ENCODE assay signal across 16 cellular contexts in the genomic region with DNA sequence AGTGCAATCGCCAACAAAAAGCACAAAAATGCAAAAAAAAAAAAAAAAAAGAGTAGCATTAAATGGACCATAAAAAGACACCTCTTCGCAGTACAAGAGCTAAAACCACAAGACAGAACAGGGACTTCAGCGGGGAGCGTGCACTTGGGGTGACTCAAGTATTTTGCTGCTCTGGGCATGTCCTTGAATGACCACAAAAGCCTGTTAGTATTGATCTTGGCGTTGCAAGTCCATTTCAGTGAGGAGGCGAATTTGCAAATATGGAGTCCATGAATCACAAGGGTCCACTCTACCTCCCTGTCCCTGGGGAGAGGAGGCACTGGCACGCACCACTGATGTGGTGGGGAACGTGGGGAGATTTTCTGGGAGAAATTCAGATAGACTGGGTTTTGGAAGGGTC.
DNase-seq lines count a peak whose midpoint lies in the region; ATAC-seq, FAIRE-seq and TF ChIP-seq lines count a peak whose summit lies in the region.
"Had no signal": no experiment of that assay in that cellular context is flagged by ENCODE, and none has a peak within 500 bp of the region (broad histone marks: within the 10 kb centered on the region; RNA-seq: fewer than 3 reads in every experiment).

No MANE protein-coding gene starts in this region.

- no peak overlapping the region for H3K27ac Mint-ChIP-seq in CD4-positive, alpha-beta T cell
- H3K27ac Mint-ChIP-seq: activated naive CD4-positive, alpha-beta T cell treated with anti-CD3 and anti-CD28 coated beads for 36 hours had no signal

- peaks cover 48% of the 10 kb centered on the region for H3K27me3 Mint-ChIP-seq in CD4-positive, alpha-beta T cell

- no peak overlapping the region for H3K9ac ChIP-seq in Karpas-422 (ENCODE audit: low read length)

- no peaks in the 10 kb centered on the region for H4K20me1 ChIP-seq in Karpas-422 (ENCODE audit: insufficient read depth, low read depth, low read length)

- H3K9me3 ChIP-seq in CD4-positive, alpha-beta T cell (ENCODE audit: control insufficient read depth, low read length), result no peaks in the 10 kb centered on the region
- H3K9me3 ChIP-seq in Karpas-422 (ENCODE audit: low read length), result no peaks in the 10 kb centered on the region
- H3K9me3 ChIP-seq: ovary had no signal

- no peak for TF ChIP-seq CTCF in epithelial cell of proximal tubule (conservative IDR thresholded peaks at IDR 0.05; ENCODE audit: low read depth, low read length)
- TF ChIP-seq CTCF in CD4-positive, alpha-beta T cell (IDR thresholded peaks at IDR 0.05), result no peak

- ATAC-seq in CD4-positive, alpha-beta T cell (ENCODE audit: poor library complexity), result no peak
- ATAC-seq: left lobe of liver; SK-N-SH treated with all-trans-retinoic acid at 6 μM for 48 hours; stimulated activated naive CD8-positive, alpha-beta T cell treated with anti-CD3 and anti-CD28 coated beads, Interleukin-15, Interleukin-2, amounts not matched to agents 100 U/mL and 50 U/mL, for 24 hours had no signal

- H3K4me2 ChIP-seq in Karpas-422 (ENCODE audit: low read depth, low read length, poor library complexity, severe bottlenecking), result no peak overlapping the region

- no peaks in the 10 kb centered on the region for H3K36me3 Mint-ChIP-seq in CD4-positive, alpha-beta T cell (ENCODE audit: low read depth)

- H3K9me3 Mint-ChIP-seq in CD4-positive, alpha-beta T cell, result no peaks in the 10 kb centered on the region
- H3K9me3 Mint-ChIP-seq: activated naive CD4-positive, alpha-beta T cell treated with anti-CD3 and anti-CD28 coated beads for 36 hours had no signal

- H3K79me2 ChIP-seq in Karpas-422 (ENCODE audit: low read length), result no peaks in the 10 kb centered on the region

- peaks cover 13% of the 10 kb centered on the region for H3K4me1 Mint-ChIP-seq in CD4-positive, alpha-beta T cell (ENCODE audit: low read depth)

- peaks cover 6% of the 10 kb centered on the region for H3K27me3 ChIP-seq in CD4-positive, alpha-beta T cell (ENCODE audit: control insufficient read depth, insufficient read depth, low read length)
- H3K27me3 ChIP-seq in Karpas-422 (ENCODE audit: low read length), result no peaks in the 10 kb centered on the region
- H3K27me3 ChIP-seq: ovary had no signal

- peak; percentile 88 for FAIRE-seq in RCC 7860 (lab: Jason Lieb, UNC)

- no peak overlapping the region for H3K4me3 Mint-ChIP-seq in CD4-positive, alpha-beta T cell
- H3K4me3 Mint-ChIP-seq: activated naive CD4-positive, alpha-beta T cell treated with anti-CD3 and anti-CD28 coated beads for 36 hours had no signal

- POLR2A ChIA-PET in CD4-positive, alpha-beta T cell (lab: Charles Lee), result no interaction called here
- POLR2A ChIA-PET in HEK293T (lab: Yijun Ruan, JAX), result interaction anchor here (1.0 kb wide), 1 partner anchor 157 kb away, joined by 4 read pairs; the partner anchor contains the start of gene KATNB1

- no peak overlapping the region for H3K4me3 ChIP-seq in epithelial cell of proximal tubule (ENCODE audit: low read depth, low read length)
- no peak overlapping the region for H3K4me3 ChIP-seq in Karpas-422 (ENCODE audit: low read length)
- H3K4me3 ChIP-seq: ovary had no signal

- H3K9me2 ChIP-seq in Karpas-422 (replicated peaks; ENCODE audit: insufficient read depth, low read length), result no peaks in the 10 kb centered on the region

- intact Hi-C loops in CD4-positive, alpha-beta T cell (cut with DNase I, micrococcal nuclease), result no loop called here

- H3K36me3 ChIP-seq in Karpas-422 (ENCODE audit: insufficient read depth, low read length), result no peaks in the 10 kb centered on the region
- H3K36me3 ChIP-seq: ovary had no signal

- peaks cover 5% of the 10 kb centered on the region for H3K4me1 ChIP-seq in Karpas-422 (ENCODE audit: low read length)

- DNase-seq in Daoy (ENCODE audit: low read depth) (peak; percentile 90), RCC 7860 (ENCODE audit: low spot score) (peak; percentile 86), epithelial cell of proximal tubule (ENCODE audit: low read depth) (peak; percentile 83), renal cortical epithelial cell (ENCODE audit: low read depth) (peak; percentile 94), Karpas-422 (no peak), HEK293T (ENCODE audit: extremely low spot score) (no peak)
- DNase-seq in CD4-positive, alpha-beta T cell, result no peak
- no peak for DNase-seq in activated CD4-positive, CD25-positive, alpha-beta regulatory T cell (lab: John Stamatoyannopoulos, UW)
- DNase-seq: activated CD4-positive, alpha-beta T cell treated with anti-CD3 and anti-CD28 coated beads, Interleukin-2, amount 50 U/mL, for 1 hour; NCI-H1048; NCI-H774; ovary; stimulated activated naive CD8-positive, alpha-beta T cell treated with anti-CD3 and anti-CD28 coated beads, Interleukin-15, Interleukin-2, amounts not matched to agents 100 U/mL and 50 U/mL, for 24 hours had no signal

- H2AFZ ChIP-seq in Karpas-422 (ENCODE audit: low read length), result no peak overlapping the region

- CTCF ChIA-PET in CD4-positive, alpha-beta T cell (lab: Charles Lee), result no interaction called here
- CTCF ChIA-PET in HEK293T (lab: Yijun Ruan, JAX), result interaction anchor here (0.6 kb wide), 1 partner anchor 433 kb away, joined by 3 read pairs; no protein-coding TSS in a partner anchor

- H3K27ac ChIP-seq in CD4-positive, alpha-beta T cell (ENCODE audit: low read depth, low read length), result no peak overlapping the region
- H3K27ac ChIP-seq in Karpas-422 (ENCODE audit: low read length), result no peak overlapping the region
- H3K27ac ChIP-seq: ovary had no signal

TF ChIP-seq in HEK293T, 16 proteins besides CTCF, POLR2A, EP300 and RAD21:
- TF ChIP-seq ZNF384 (IDR thresholded peaks at IDR 0.05) (no peak), LEF1 (IDR thresholded peaks at IDR 0.05; ENCODE audit: borderline replicate concordance) (no peak), FOXM1 (IDR thresholded peaks at IDR 0.05; ENCODE audit: borderline replicate concordance) (no peak), L3MBTL2 (conservative IDR thresholded peaks at IDR 0.05) (no peak), BHLHE40 (IDR thresholded peaks at IDR 0.05; ENCODE audit: borderline replicate concordance) (no peak), ARNT (IDR thresholded peaks at IDR 0.05) (no peak), ELF4 (IDR thresholded peaks at IDR 0.05) (no peak), CTBP1 (IDR thresholded peaks at IDR 0.05; ENCODE audit: borderline replicate concordance) (no peak), TARDBP (IDR thresholded peaks at IDR 0.05) (no peak), SUZ12 (IDR thresholded peaks at IDR 0.05) (no peak), PKNOX1 (IDR thresholded peaks at IDR 0.05) (no peak), SP1 (IDR thresholded peaks at IDR 0.05) (no peak), HDGF (IDR thresholded peaks at IDR 0.05; ENCODE audit: borderline replicate concordance) (no peak), FOXK2 (IDR thresholded peaks at IDR 0.05) (no peak), NFRKB (IDR thresholded peaks at IDR 0.05) (no peak), FOXA1 (IDR thresholded peaks at IDR 0.05) (no peak)

Comparison
In these comparisons a context has a peak if more than half of its experiments do, and no peak if none do; other contexts are left out.
1. DNase-seq: peak in Daoy (single experiment), RCC 7860 (single experiment), epithelial cell of proximal tubule (single experiment) and renal cortical epithelial cell (single experiment); none in CD4-positive, alpha-beta T cell (0 of 10), Karpas-422 (single experiment), activated CD4-positive, CD25-positive, alpha-beta regulatory T cell (0 of 4) and HEK293T (single experiment).